Comparison of ENCODE assay signal across 8 cellular contexts in genomic region chr19:47035495-47036232, GRCh38. TPM values are rescaled to one million over a fixed set of nuclear protein-coding genes. Genes with fewer than 3 reads are reported as not detected.
DNase-seq lines count a peak whose midpoint lies in the region; ATAC-seq and TF ChIP-seq lines count a peak whose summit lies in the region.

No MANE protein-coding gene starts in this region.

- H3K36me3 ChIP-seq in left ventricle myocardium inferior (no peaks in the 10 kb centered on the region), prostate gland (no peaks in the 10 kb centered on the region)

- H3K27ac Mint-ChIP-seq in T-cell, result peak overlapping the region; percentile 73 to 75

- peaks cover 9 to 20% of the 10 kb centered on the region in 2 donors for H3K27me3 Mint-ChIP-seq in T-cell

- H3K27me3 ChIP-seq in left ventricle myocardium inferior (ENCODE audit: low read depth), result peaks cover 40% of the 10 kb centered on the region
- no peaks in the 10 kb centered on the region for H3K27me3 ChIP-seq in prostate gland (replicated peaks; ENCODE audit: insufficient read depth)

- peak; percentile 72 for ATAC-seq in HG02623 (IDR thresholded peaks at IDR 0.05; ENCODE audit: unreplicated experiment)
- peak; percentile 92 to 99 (median 95) for ATAC-seq in T-cell (replicated peaks in 1 of 4)

- intact Hi-C loops in left ventricle myocardium inferior (cut with micrococcal nuclease) (no loop called here), prostate gland (cut with DNase I) (loop anchor here (10.0 kb wide), 1 partner anchor 89 kb away; no protein-coding TSS in a partner anchor)

- under 1% methylated on average over 34 of the region's 34 CpGs for WGBS in prostate gland

- peak overlapping the region; percentile 40 for H3K27ac ChIP-seq in left ventricle myocardium inferior (replicated peaks)
- peak overlapping the region; percentile 69 to 75 for H3K27ac ChIP-seq in prostate gland

- H3K4me1 ChIP-seq in left ventricle myocardium inferior (peaks cover 15% of the 10 kb centered on the region), prostate gland (replicated peaks) (no peaks in the 10 kb centered on the region)

- TF ChIP-seq CTCF in left ventricle myocardium inferior (IDR thresholded peaks at IDR 0.05; ENCODE audit: borderline replicate concordance), result peak; percentile 98
- peak; percentile 93 to 99 (median 96) for TF ChIP-seq CTCF in prostate gland (IDR thresholded peaks at IDR 0.05)

- H3K4me3 ChIP-seq in GM08714 (ENCODE audit: low read length) (peak overlapping the region; percentile 69), left ventricle myocardium inferior (peak overlapping the region; percentile 65), prostate gland (peak overlapping the region; percentile 29 to 36)

- CTCF ChIA-PET in T-cell (lab: Charles Lee), result interaction anchor here (0.5 to 1.8 kb wide), 6 partner anchors 12 to 105 kb away, joined by 3 to 13 read pairs (median 3); partner anchors contain the start of gene TMEM160 (in 1 of the 2)

- H3K4me3 Mint-ChIP-seq in T-cell, result peak overlapping the region; percentile 84 to 87 (median 87)

- peaks cover 18 to 29% (median 21%) of the 10 kb centered on the region in 3 donors for H3K4me1 Mint-ChIP-seq in T-cell

- H3K9me3 ChIP-seq in left ventricle myocardium inferior (replicated peaks) (no peaks in the 10 kb centered on the region), prostate gland (no peaks in the 10 kb centered on the region)

- H3K36me3 Mint-ChIP-seq in T-cell, result no peaks in the 10 kb centered on the region

- DNase-seq in NCI-H1436 treated with DMSO at 0.1 percent for 48 hours (lab: John Stamatoyannopoulos, UW) (peak; percentile 53), T-cell (peak; percentile 82 to 100 (median 92)), amniotic epithelial cell (ENCODE audit: low read depth) (peak; percentile 87), left ventricle myocardium inferior (peak; percentile 84), prostate gland (ENCODE audit: low spot score) (peak; percentile 85), ureter (ENCODE audit: low spot score) (peak; percentile 93)

- peak; percentile 41 for TF ChIP-seq POLR2A in prostate gland (IDR thresholded peaks at IDR 0.05)

- POLR2A ChIA-PET in T-cell (lab: Charles Lee), result interaction anchor here in 1 of 2 donors (0.6 kb wide), 1 partner anchor 21 kb away, joined by 3 read pairs; no protein-coding TSS in a partner anchor

- H3K9me3 Mint-ChIP-seq in T-cell, result no peaks in the 10 kb centered on the region

RNA-seq across cellular contexts. Expression of gene TMEM160, which starts 12.8 kb away (rescaled TPM):
- total RNA-seq in T-cell, result 10 to 100 TPM; 26.6 to 49.0 (median 46.8) TPM
- total RNA-seq in left ventricle myocardium inferior, result 27.1 TPM
- 10 to 100 TPM; 23.4 to 55.5 TPM for total RNA-seq in prostate gland
- total RNA-seq in ureter, result 15.5 TPM

RNA-seq across cellular contexts. Expression of gene NPAS1, which starts 16.0 kb away (rescaled TPM):
- total RNA-seq in T-cell, result 1 to 10 TPM in 1 of 5 donors, under 1 TPM in 3, not detected in 1; 0.36 to 1.1 (median 0.59) TPM
- total RNA-seq in left ventricle myocardium inferior, result not detected
- total RNA-seq in prostate gland, result under 1 TPM; 0.27 to 0.51 TPM
- total RNA-seq in ureter, result not detected

Comparison
In these comparisons a context has a peak if more than half of its experiments do, and no peak if none do; other contexts are left out.
1. Peak in every context shown above with its lines: DNase-seq, ATAC-seq, H3K4me3 ChIP-seq and H3K27ac ChIP-seq.